In genomic region chr20:31595654-31596411, GRCh38 we compare ENCODE assay signal across 1 cellular context.
TF ChIP-seq lines count a peak whose summit lies in the region.

No MANE protein-coding gene starts in this region.

TF ChIP-seq in GM23338, 12 proteins besides CTCF, POLR2A, EP300 and RAD21 (continued from another document):
- peak; percentile 78 for TF ChIP-seq ZNF462 (CRISPR knock-in tag; IDR thresholded peaks at IDR 0.05)
